Comparison of ENCODE assay signal across 1 cellular context in the genomic region with DNA sequence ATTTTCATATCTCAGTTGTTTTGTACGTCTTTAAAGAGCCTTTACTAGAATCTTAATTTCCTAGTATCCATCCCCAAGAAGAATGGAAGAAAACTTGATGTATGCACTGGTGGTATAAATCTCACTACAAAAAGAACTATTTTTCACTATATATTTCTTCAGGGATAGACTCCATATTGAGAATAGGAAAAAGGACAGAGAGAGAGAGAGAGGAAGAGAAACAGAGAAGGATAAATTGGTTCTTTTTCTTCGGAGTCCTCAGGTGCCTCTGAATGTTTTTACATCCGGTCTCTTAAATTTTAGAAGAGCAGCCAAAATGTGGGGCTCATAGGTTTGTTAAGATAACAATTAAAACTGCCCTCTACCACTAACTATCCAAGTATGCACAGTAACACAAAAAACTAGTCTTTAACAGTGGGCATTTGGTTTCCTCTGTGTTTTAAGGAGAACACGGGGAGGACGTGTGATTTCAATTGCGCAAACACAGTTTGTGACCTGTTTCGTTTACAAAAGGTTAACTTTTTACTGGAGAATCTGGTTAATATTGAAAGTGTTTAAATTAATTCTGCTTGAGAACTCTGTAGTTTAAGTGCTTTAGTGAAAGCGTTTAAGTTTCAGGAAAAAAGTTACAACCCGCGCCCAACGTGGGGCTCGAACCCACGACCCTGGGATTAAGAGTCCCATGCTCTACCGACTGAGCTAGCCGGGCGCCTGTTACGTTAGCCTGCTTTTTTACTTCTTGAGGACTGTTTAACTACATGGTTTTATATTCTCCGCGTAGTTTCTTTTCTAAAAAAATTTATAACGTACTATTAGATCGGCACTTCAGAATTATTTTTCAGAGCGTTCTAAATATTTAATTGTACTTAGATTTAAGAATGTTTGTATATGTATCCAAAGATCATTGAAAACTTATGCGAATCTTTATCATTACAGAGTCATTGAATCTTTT.
TF ChIP-seq lines count a peak whose summit lies in the region.

No MANE protein-coding gene starts in this region.

TF ChIP-seq in HepG2, 621 proteins besides CTCF, POLR2A, EP300 and RAD21 (continued from another document and continues in another):
- TF ChIP-seq MED1 (CRISPR knock-in tag; IDR thresholded peaks at IDR 0.05) (peak; percentile 43; the same call in 1 of the 2 replicates), ZC3H13 (CRISPR knock-in tag; IDR thresholded peaks at IDR 0.05) (no peak), CHD4 (IDR thresholded peaks at IDR 0.05; ENCODE audit: borderline replicate concordance, low read length) (peak; percentile 72; the same call in 1 of the 2 replicates), ZNF576 (CRISPR knock-in tag; IDR thresholded peaks at IDR 0.05) (no peak), ZBTB34 (CRISPR knock-in tag; IDR thresholded peaks at IDR 0.05) (no peak), PHF5A (CRISPR knock-in tag; IDR thresholded peaks at IDR 0.05; ENCODE audit: low read depth, unreplicated experiment) (peak; percentile 77), ZBTB44 (CRISPR knock-in tag; IDR thresholded peaks at IDR 0.05) (no peak), ELF4 (CRISPR knock-in tag; IDR thresholded peaks at IDR 0.05; ENCODE audit: borderline replicate concordance) (peak; percentile 65; the same call in 1 of the 2 replicates), ELF1 (CRISPR knock-in tag; IDR thresholded peaks at IDR 0.05) (no peak), ISL2 (CRISPR knock-in tag; IDR thresholded peaks at IDR 0.05) (peak; percentile 50), DNMT1 (CRISPR knock-in tag; IDR thresholded peaks at IDR 0.05) (no peak), SMARCC2 (IDR thresholded peaks at IDR 0.05) (no peak), MIER2 (CRISPR knock-in tag; IDR thresholded peaks at IDR 0.05) (0 out of 2 replicates have a peak, but pooled peaks have one; percentile 38), HDAC1 (CRISPR knock-in tag; IDR thresholded peaks at IDR 0.05) (0 out of 2 replicates have a peak, but pooled peaks have one; percentile 29), MAZ (IDR thresholded peaks at IDR 0.05; ENCODE audit: borderline replicate concordance, low read depth, low read length) (no peak), MAZ (CRISPR knock-in tag; IDR thresholded peaks at IDR 0.05; ENCODE audit: low read depth) (0 out of 2 replicates have a peak, but pooled peaks have one; percentile 42), DDIT3 (CRISPR knock-in tag; IDR thresholded peaks at IDR 0.05) (no peak), ZNF331 (CRISPR knock-in tag; IDR thresholded peaks at IDR 0.05) (peak; percentile 87), FOXC1 (CRISPR knock-in tag; IDR thresholded peaks at IDR 0.05; ENCODE audit: borderline replicate concordance) (no peak), ZNF513 (CRISPR knock-in tag; conservative IDR thresholded peaks at IDR 0.05) (peak; percentile 84; the same call in 1 of the 2 replicates), KDM5A (IDR thresholded peaks at IDR 0.05; ENCODE audit: borderline replicate concordance, low read length) (peak; percentile 75; the same call in 1 of the 2 replicates), ZNF777 (CRISPR knock-in tag; IDR thresholded peaks at IDR 0.05) (no peak), ZBTB42 (CRISPR knock-in tag; IDR thresholded peaks at IDR 0.05) (no peak), KLF15 (CRISPR knock-in tag; IDR thresholded peaks at IDR 0.05; ENCODE audit: borderline replicate concordance) (no peak), KDM5B (CRISPR knock-in tag; IDR thresholded peaks at IDR 0.05; ENCODE audit: borderline replicate concordance) (no peak), ZFX (CRISPR knock-in tag; IDR thresholded peaks at IDR 0.05; ENCODE audit: low read depth) (no peak), MYNN (CRISPR knock-in tag; IDR thresholded peaks at IDR 0.05; ENCODE audit: low read depth) (no peak), SOX6 (IDR thresholded peaks at IDR 0.05) (no peak), SOX6 (CRISPR knock-in tag; IDR thresholded peaks at IDR 0.05) (no peak; the same call in 1 of the 2 replicates), RXRA (CRISPR knock-in tag; IDR thresholded peaks at IDR 0.05) (no peak), ARNT (IDR thresholded peaks at IDR 0.05) (no peak), PTBP1 (IDR thresholded peaks at IDR 0.05; ENCODE audit: low read depth, low read length, poor library complexity, severe bottlenecking) (no peak), PITX1 (CRISPR knock-in tag; IDR thresholded peaks at IDR 0.05) (peak; percentile 87), ZNF740 (CRISPR knock-in tag; IDR thresholded peaks at IDR 0.05) (no peak), ZBTB7B (CRISPR knock-in tag; IDR thresholded peaks at IDR 0.05) (no peak; the same call in 1 of the 2 replicates)
- TF ChIP-seq, protein P1, sequence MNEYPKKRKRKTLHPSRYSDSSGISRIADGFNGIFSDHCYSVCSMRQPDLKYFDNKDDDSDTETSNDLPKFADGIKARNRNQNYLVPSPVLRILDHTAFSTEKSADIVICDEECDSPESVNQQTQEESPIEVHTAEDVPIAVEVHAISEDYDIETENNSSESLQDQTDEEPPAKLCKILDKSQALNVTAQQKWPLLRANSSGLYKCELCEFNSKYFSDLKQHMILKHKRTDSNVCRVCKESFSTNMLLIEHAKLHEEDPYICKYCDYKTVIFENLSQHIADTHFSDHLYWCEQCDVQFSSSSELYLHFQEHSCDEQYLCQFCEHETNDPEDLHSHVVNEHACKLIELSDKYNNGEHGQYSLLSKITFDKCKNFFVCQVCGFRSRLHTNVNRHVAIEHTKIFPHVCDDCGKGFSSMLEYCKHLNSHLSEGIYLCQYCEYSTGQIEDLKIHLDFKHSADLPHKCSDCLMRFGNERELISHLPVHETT (CRISPR knock-in tag; conservative IDR thresholded peaks at IDR 0.05) = no peak
- TF ChIP-seq, protein P2, sequence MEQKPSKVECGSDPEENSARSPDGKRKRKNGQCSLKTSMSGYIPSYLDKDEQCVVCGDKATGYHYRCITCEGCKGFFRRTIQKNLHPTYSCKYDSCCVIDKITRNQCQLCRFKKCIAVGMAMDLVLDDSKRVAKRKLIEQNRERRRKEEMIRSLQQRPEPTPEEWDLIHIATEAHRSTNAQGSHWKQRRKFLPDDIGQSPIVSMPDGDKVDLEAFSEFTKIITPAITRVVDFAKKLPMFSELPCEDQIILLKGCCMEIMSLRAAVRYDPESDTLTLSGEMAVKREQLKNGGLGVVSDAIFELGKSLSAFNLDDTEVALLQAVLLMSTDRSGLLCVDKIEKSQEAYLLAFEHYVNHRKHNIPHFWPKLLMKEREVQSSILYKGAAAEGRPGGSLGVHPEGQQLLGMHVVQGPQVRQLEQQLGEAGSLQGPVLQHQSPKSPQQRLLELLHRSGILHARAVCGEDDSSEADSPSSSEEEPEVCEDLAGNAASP (CRISPR knock-in tag; IDR thresholded peaks at IDR 0.05; ENCODE audit: borderline replicate concordance) = no peak
- TF ChIP-seq, protein P3, sequence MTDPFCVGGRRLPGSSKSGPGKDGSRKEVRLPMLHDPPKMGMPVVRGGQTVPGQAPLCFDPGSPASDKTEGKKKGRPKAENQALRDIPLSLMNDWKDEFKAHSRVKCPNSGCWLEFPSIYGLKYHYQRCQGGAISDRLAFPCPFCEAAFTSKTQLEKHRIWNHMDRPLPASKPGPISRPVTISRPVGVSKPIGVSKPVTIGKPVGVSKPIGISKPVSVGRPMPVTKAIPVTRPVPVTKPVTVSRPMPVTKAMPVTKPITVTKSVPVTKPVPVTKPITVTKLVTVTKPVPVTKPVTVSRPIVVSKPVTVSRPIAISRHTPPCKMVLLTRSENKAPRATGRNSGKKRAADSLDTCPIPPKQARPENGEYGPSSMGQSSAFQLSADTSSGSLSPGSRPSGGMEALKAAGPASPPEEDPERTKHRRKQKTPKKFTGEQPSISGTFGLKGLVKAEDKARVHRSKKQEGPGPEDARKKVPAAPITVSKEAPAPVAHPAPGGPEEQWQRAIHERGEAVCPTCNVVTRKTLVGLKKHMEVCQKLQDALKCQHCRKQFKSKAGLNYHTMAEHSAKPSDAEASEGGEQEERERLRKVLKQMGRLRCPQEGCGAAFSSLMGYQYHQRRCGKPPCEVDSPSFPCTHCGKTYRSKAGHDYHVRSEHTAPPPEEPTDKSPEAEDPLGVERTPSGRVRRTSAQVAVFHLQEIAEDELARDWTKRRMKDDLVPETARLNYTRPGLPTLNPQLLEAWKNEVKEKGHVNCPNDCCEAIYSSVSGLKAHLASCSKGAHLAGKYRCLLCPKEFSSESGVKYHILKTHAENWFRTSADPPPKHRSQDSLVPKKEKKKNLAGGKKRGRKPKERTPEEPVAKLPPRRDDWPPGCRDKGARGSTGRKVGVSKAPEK (CRISPR knock-in tag; IDR thresholded peaks at IDR 0.05; ENCODE audit: borderline replicate concordance) = no peak
- TF ChIP-seq, protein P4, sequence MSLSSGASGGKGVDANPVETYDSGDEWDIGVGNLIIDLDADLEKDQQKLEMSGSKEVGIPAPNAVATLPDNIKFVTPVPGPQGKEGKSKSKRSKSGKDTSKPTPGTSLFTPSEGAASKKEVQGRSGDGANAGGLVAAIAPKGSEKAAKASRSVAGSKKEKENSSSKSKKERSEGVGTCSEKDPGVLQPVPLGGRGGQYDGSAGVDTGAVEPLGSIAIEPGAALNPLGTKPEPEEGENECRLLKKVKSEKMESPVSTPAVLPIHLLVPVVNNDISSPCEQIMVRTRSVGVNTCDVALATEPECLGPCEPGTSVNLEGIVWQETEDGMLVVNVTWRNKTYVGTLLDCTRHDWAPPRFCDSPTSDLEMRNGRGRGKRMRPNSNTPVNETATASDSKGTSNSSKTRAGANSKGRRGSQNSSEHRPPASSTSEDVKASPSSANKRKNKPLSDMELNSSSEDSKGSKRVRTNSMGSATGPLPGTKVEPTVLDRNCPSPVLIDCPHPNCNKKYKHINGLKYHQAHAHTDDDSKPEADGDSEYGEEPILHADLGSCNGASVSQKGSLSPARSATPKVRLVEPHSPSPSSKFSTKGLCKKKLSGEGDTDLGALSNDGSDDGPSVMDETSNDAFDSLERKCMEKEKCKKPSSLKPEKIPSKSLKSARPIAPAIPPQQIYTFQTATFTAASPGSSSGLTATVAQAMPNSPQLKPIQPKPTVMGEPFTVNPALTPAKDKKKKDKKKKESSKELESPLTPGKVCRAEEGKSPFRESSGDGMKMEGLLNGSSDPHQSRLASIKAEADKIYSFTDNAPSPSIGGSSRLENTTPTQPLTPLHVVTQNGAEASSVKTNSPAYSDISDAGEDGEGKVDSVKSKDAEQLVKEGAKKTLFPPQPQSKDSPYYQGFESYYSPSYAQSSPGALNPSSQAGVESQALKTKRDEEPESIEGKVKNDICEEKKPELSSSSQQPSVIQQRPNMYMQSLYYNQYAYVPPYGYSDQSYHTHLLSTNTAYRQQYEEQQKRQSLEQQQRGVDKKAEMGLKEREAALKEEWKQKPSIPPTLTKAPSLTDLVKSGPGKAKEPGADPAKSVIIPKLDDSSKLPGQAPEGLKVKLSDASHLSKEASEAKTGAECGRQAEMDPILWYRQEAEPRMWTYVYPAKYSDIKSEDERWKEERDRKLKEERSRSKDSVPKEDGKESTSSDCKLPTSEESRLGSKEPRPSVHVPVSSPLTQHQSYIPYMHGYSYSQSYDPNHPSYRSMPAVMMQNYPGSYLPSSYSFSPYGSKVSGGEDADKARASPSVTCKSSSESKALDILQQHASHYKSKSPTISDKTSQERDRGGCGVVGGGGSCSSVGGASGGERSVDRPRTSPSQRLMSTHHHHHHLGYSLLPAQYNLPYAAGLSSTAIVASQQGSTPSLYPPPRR (CRISPR knock-in tag; IDR thresholded peaks at IDR 0.05; ENCODE audit: borderline replicate concordance) = no peak
- TF ChIP-seq, protein P5, sequence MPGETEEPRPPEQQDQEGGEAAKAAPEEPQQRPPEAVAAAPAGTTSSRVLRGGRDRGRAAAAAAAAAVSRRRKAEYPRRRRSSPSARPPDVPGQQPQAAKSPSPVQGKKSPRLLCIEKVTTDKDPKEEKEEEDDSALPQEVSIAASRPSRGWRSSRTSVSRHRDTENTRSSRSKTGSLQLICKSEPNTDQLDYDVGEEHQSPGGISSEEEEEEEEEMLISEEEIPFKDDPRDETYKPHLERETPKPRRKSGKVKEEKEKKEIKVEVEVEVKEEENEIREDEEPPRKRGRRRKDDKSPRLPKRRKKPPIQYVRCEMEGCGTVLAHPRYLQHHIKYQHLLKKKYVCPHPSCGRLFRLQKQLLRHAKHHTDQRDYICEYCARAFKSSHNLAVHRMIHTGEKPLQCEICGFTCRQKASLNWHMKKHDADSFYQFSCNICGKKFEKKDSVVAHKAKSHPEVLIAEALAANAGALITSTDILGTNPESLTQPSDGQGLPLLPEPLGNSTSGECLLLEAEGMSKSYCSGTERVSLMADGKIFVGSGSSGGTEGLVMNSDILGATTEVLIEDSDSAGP (CRISPR knock-in tag; IDR thresholded peaks at IDR 0.05; ENCODE audit: borderline replicate concordance) = no peak
